In the genomic region with DNA sequence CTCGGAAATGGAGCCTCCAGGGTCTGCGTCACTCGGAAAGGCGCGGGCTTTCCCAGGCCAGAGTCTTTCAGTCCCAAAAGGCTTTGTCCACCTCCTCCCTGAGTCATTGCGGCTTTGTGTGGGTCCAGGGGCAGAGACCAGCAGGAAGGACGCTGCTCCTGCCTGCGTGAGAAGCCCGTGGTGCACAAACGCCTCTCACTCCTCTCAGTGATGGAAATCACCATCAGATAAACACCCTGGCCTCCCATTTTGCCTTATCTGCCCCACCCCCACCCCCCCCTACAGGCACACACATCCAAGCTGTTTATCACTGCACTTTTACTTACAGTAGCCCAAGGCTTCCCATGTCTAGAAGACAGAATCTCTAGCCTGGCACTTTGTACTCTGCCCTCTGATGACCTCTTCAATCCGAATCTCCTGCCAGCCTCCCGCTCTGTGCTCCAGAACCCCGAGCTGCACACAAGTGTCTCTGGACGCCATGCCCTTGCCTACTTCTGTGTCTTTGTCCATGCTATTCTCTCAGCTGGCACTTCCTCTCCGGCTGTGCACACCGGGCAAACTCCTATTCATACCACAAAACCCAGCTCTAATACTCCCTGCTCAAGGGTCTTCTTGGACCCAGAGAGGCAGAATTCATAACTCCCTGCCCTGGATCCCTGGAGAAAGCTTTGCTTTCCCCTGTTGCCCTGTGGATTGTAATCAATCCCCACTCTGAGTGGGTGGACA, we compare ENCODE assay signal across 1 cellular context.
TF ChIP-seq lines count a peak whose summit lies in the region.

No MANE protein-coding gene starts in this region.

TF ChIP-seq in K562, 482 proteins besides CTCF, POLR2A, EP300 and RAD21 (continued from another document):
- TF ChIP-seq, protein P1, sequence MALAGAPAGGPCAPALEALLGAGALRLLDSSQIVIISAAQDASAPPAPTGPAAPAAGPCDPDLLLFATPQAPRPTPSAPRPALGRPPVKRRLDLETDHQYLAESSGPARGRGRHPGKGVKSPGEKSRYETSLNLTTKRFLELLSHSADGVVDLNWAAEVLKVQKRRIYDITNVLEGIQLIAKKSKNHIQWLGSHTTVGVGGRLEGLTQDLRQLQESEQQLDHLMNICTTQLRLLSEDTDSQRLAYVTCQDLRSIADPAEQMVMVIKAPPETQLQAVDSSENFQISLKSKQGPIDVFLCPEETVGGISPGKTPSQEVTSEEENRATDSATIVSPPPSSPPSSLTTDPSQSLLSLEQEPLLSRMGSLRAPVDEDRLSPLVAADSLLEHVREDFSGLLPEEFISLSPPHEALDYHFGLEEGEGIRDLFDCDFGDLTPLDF (CRISPR knock-in tag; IDR thresholded peaks at IDR 0.05), result no peak
- TF ChIP-seq CAMTA2 (CRISPR knock-in tag; conservative IDR thresholded peaks at IDR 0.05) (no peak), ARHGAP35 (IDR thresholded peaks at IDR 0.05; ENCODE audit: partially characterized antibody) (no peak), ILK (tag; IDR thresholded peaks at IDR 0.05; ENCODE audit: borderline replicate concordance, low read depth) (no peak), TFAM (CRISPR knock-in tag; conservative IDR thresholded peaks at IDR 0.05) (no peak), HCFC1 (IDR thresholded peaks at IDR 0.05; ENCODE audit: low read depth, low read length) (no peak), CREBBP (IDR thresholded peaks at IDR 0.05; ENCODE audit: low read depth, low read length) (no peak), NRF1 (conservative IDR thresholded peaks at IDR 0.05 in 1 of 2, IDR thresholded peaks at IDR 0.05 in 1 of 2) (0 out of 4 replicates have a peak, but pooled peaks have one; percentile 13 to 38), NFATC3 (IDR thresholded peaks at IDR 0.05) (no peak), BMI1 (IDR thresholded peaks at IDR 0.05; ENCODE audit: low read length) (no peak), ZNF766 (CRISPR knock-in tag; conservative IDR thresholded peaks at IDR 0.05) (peak; percentile 48; the same call in 1 of the 2 replicates), PHB2 (IDR thresholded peaks at IDR 0.05; ENCODE audit: low read depth) (no peak), ARID1B (IDR thresholded peaks at IDR 0.05) (peak; percentile 33; the same call in 1 of the 2 replicates), ZNF668 (CRISPR knock-in tag; IDR thresholded peaks at IDR 0.05) (no peak), BHLHE40 (IDR thresholded peaks at IDR 0.05; ENCODE audit: low read length) (peak; percentile 38)
- TF ChIP-seq, protein P2, sequence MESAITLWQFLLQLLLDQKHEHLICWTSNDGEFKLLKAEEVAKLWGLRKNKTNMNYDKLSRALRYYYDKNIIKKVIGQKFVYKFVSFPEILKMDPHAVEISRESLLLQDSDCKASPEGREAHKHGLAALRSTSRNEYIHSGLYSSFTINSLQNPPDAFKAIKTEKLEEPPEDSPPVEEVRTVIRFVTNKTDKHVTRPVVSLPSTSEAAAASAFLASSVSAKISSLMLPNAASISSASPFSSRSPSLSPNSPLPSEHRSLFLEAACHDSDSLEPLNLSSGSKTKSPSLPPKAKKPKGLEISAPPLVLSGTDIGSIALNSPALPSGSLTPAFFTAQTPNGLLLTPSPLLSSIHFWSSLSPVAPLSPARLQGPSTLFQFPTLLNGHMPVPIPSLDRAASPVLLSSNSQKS (CRISPR knock-in tag; IDR thresholded peaks at IDR 0.05), result no peak
- TF ChIP-seq, protein P3, sequence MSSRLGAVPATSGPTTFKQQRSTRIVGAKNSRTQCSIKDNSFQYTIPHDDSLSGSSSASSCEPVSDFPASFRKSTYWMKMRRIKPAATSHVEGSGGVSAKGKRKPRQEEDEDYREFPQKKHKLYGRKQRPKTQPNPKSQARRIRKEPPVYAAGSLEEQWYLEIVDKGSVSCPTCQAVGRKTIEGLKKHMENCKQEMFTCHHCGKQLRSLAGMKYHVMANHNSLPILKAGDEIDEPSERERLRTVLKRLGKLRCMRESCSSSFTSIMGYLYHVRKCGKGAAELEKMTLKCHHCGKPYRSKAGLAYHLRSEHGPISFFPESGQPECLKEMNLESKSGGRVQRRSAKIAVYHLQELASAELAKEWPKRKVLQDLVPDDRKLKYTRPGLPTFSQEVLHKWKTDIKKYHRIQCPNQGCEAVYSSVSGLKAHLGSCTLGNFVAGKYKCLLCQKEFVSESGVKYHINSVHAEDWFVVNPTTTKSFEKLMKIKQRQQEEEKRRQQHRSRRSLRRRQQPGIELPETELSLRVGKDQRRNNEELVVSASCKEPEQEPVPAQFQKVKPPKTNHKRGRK (tag; IDR thresholded peaks at IDR 0.05), result no peak
- TF ChIP-seq, protein P4, sequence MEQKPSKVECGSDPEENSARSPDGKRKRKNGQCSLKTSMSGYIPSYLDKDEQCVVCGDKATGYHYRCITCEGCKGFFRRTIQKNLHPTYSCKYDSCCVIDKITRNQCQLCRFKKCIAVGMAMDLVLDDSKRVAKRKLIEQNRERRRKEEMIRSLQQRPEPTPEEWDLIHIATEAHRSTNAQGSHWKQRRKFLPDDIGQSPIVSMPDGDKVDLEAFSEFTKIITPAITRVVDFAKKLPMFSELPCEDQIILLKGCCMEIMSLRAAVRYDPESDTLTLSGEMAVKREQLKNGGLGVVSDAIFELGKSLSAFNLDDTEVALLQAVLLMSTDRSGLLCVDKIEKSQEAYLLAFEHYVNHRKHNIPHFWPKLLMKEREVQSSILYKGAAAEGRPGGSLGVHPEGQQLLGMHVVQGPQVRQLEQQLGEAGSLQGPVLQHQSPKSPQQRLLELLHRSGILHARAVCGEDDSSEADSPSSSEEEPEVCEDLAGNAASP (IDR thresholded peaks at IDR 0.05), result no peak
TF ChIP-seq in K562: peak in this region for 13.
